In the genomic region with DNA sequence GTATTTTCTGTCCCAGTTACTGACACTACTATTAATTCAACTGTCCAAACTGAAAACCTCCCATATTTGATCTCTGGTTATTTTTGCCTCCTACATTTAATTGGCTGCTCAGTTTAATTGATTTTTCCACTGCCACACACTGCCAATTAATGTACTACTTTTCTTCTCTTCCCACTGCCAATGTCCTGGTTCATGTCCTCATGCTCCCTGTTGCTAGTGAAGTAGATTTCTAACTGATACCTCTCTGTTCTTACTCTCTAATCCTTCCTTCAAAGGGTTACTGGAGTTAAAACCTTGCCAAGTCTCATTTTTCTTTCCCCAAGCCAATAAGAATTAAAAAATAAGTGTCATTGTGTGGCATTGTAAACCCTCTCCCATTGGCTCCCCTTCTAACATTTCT, we compare ENCODE assay signal across 32 cellular contexts.
"Had no signal": no experiment of that assay in that cellular context is flagged by ENCODE, and none has a peak within 500 bp of the region (broad histone marks: within the 10 kb centered on the region; RNA-seq: fewer than 3 reads in every experiment).

No MANE protein-coding gene starts in this region.

- H3K4me3 Mint-ChIP-seq: activated B cell treated with CpG ODN at 0.5 μM for 24 hours; activated CD4-positive, alpha-beta memory T cell treated with anti-CD3 and anti-CD28 coated beads for 36 hours; activated CD4-positive, alpha-beta T cell treated with anti-CD3 and anti-CD28 coated beads, Interleukin-2, amount 10 ng/mL, durations not matched to agents 24 days and 14 days; activated CD8-positive, alpha-beta memory T cell treated with anti-CD3 and anti-CD28 coated beads, Interleukin-2, amount 10 ng/mL, durations not matched to agents 7 days and 5 days; activated CD8-positive, alpha-beta T cell treated with anti-CD3 and anti-CD28 coated beads for 36 hours; activated naive CD4-positive, alpha-beta T cell treated with anti-CD3 and anti-CD28 coated beads, Interleukin-2, amount 10 ng/mL, durations not matched to agents 7 days and 5 days; activated naive CD4-positive, alpha-beta T cell treated with anti-CD3 and anti-CD28 coated beads, Interleukin-2, amount 50 U/mL, for 24 hours; activated naive CD8-positive, alpha-beta T cell; activated naive CD8-positive, alpha-beta T cell treated with anti-CD3 and anti-CD28 coated beads, Interleukin-2, amount 10 ng/mL, durations not matched to agents 7 days and 5 days; activated naive CD8-positive, alpha-beta T cell treated with anti-CD3 and anti-CD28 coated beads, Interleukin-2, amount 50 U/mL, for 24 hours; activated T-cell treated with anti-CD3 and anti-CD28 coated beads, Interleukin-2, amount 50 U/mL, for 4 hours; brain; central memory CD8-positive, alpha-beta T cell; T-cell; T-helper 17 cell had no signal

- H3K36me3 ChIP-seq: ascending aorta, cardiac muscle cell had no signal

- ATAC-seq: activated CD8-positive, alpha-beta memory T cell treated with anti-CD3 and anti-CD28 coated beads, Interleukin-2, amount 10 ng/mL, durations not matched to agents 7 days and 5 days; activated CD8-positive, alpha-beta T cell treated with anti-CD3 and anti-CD28 coated beads for 36 hours; activated naive CD8-positive, alpha-beta T cell treated with anti-CD3 and anti-CD28 coated beads, Interleukin-2, amount 50 U/mL, for 24 hours; activated T-cell treated with anti-CD3 and anti-CD28 coated beads, Interleukin-2, amount 50 U/mL, for 4 hours; T-cell; T-helper 17 cell had no signal

- H3K27ac Mint-ChIP-seq: activated B cell treated with CpG ODN at 0.5 μM for 24 hours; activated CD4-positive, alpha-beta memory T cell treated with anti-CD3 and anti-CD28 coated beads for 36 hours; activated CD4-positive, alpha-beta T cell treated with anti-CD3 and anti-CD28 coated beads, Interleukin-2, amount 10 ng/mL, durations not matched to agents 24 days and 14 days; activated CD8-positive, alpha-beta memory T cell treated with anti-CD3 and anti-CD28 coated beads, Interleukin-2, amount 10 ng/mL, durations not matched to agents 7 days and 5 days; activated CD8-positive, alpha-beta T cell treated with anti-CD3 and anti-CD28 coated beads for 36 hours; activated naive CD4-positive, alpha-beta T cell treated with anti-CD3 and anti-CD28 coated beads, Interleukin-2, amount 10 ng/mL, durations not matched to agents 7 days and 5 days; activated naive CD4-positive, alpha-beta T cell treated with anti-CD3 and anti-CD28 coated beads, Interleukin-2, amount 50 U/mL, for 24 hours; activated naive CD8-positive, alpha-beta T cell; activated naive CD8-positive, alpha-beta T cell treated with anti-CD3 and anti-CD28 coated beads, Interleukin-2, amount 10 ng/mL, durations not matched to agents 7 days and 5 days; activated naive CD8-positive, alpha-beta T cell treated with anti-CD3 and anti-CD28 coated beads, Interleukin-2, amount 50 U/mL, for 24 hours; activated T-helper 2 cell treated with anti-CD3 and anti-CD28 coated beads, Interferon-gamma antibody, Interleukin-2, Interleukin-4, amounts not matched to agents 10 μg/mL and 5 μg/mL and 100 μg/mL, durations not matched to agents 14 hours and 24 hours and 36 hours; brain; T-cell; T-helper 17 cell had no signal

- DNase-seq: activated B cell treated with CpG ODN at 0.5 μM for 24 hours; activated CD4-positive, alpha-beta memory T cell treated with anti-CD3 and anti-CD28 coated beads for 36 hours; activated CD4-positive, alpha-beta T cell treated with anti-CD3 and anti-CD28 coated beads for 4 hours; activated CD4-positive, alpha-beta T cell treated with anti-CD3 and anti-CD28 coated beads, Interleukin-2, amount 10 ng/mL, durations not matched to agents 24 days and 14 days; activated CD4-positive, alpha-beta T cell treated with anti-CD3 and anti-CD28 coated beads, Interleukin-2, amount 50 U/mL, for 1 hour; activated CD4-positive, alpha-beta T cell treated with anti-CD3 and anti-CD28 coated beads, Interleukin-2, amount 50 U/mL, for 4 hours; activated CD4-positive, CD25-positive, alpha-beta regulatory T cell treated with anti-CD3 and anti-CD28 coated beads, Interleukin-2, amount 50 U/mL, for 72 hours; activated CD8-positive, alpha-beta memory T cell treated with anti-CD3 and anti-CD28 coated beads, Interleukin-2, amount 10 ng/mL, durations not matched to agents 7 days and 5 days; activated CD8-positive, alpha-beta memory T cell treated with anti-CD3 and anti-CD28 coated beads, Interleukin-2, amount 50 U/mL, for 48 hours; activated CD8-positive, alpha-beta T cell treated with anti-CD3 and anti-CD28 coated beads for 36 hours; activated effector memory CD4-positive, alpha-beta T cell treated with Interleukin-2 at 50 U/mL for 16 hours; activated gamma-delta T cell; activated naive CD4-positive, alpha-beta T cell treated with anti-CD3 and anti-CD28 coated beads, Interleukin-2, amount 10 ng/mL, durations not matched to agents 7 days and 5 days; activated naive CD4-positive, alpha-beta T cell treated with Interleukin-2 at 50 U/mL for 16 hours; activated naive CD8-positive, alpha-beta T cell treated with anti-CD3 and anti-CD28 coated beads, Interleukin-2, amount 10 ng/mL, durations not matched to agents 7 days and 5 days; activated naive CD8-positive, alpha-beta T cell treated with anti-CD3 and anti-CD28 coated beads, Interleukin-2, amount 50 U/mL, for 24 hours; activated T-cell treated with anti-CD3 and anti-CD28 coated beads, Interleukin-2, amount 50 U/mL, for 4 hours; amygdala; anterior cingulate cortex; caudate nucleus; cerebellar nuclear complex; T-cell; T-helper 17 cell; T-helper 9 cell had no signal

- H3K27ac ChIP-seq: ascending aorta, cardiac muscle cell, VCaP had no signal

- H3K9me3 ChIP-seq: ascending aorta had no signal

- H3K27me3 Mint-ChIP-seq: activated B cell treated with CpG ODN at 0.5 μM for 24 hours; activated CD4-positive, alpha-beta memory T cell treated with anti-CD3 and anti-CD28 coated beads for 36 hours; activated CD4-positive, alpha-beta T cell treated with anti-CD3 and anti-CD28 coated beads, Interleukin-2, amount 10 ng/mL, durations not matched to agents 24 days and 14 days; activated CD8-positive, alpha-beta memory T cell treated with anti-CD3 and anti-CD28 coated beads, Interleukin-2, amount 10 ng/mL, durations not matched to agents 7 days and 5 days; activated CD8-positive, alpha-beta T cell treated with anti-CD3 and anti-CD28 coated beads for 36 hours; activated naive CD4-positive, alpha-beta T cell treated with anti-CD3 and anti-CD28 coated beads, Interleukin-2, amount 10 ng/mL, durations not matched to agents 7 days and 5 days; activated naive CD4-positive, alpha-beta T cell treated with anti-CD3 and anti-CD28 coated beads, Interleukin-2, amount 50 U/mL, for 24 hours; activated naive CD8-positive, alpha-beta T cell; activated naive CD8-positive, alpha-beta T cell treated with anti-CD3 and anti-CD28 coated beads, Interleukin-2, amount 10 ng/mL, durations not matched to agents 7 days and 5 days; activated naive CD8-positive, alpha-beta T cell treated with anti-CD3 and anti-CD28 coated beads, Interleukin-2, amount 50 U/mL, for 24 hours; brain; central memory CD8-positive, alpha-beta T cell; T-cell; T-helper 17 cell had no signal

- H3K36me3 Mint-ChIP-seq: activated CD4-positive, alpha-beta memory T cell treated with anti-CD3 and anti-CD28 coated beads for 36 hours; activated CD8-positive, alpha-beta memory T cell treated with anti-CD3 and anti-CD28 coated beads, Interleukin-2, amount 10 ng/mL, durations not matched to agents 7 days and 5 days; activated naive CD4-positive, alpha-beta T cell treated with anti-CD3 and anti-CD28 coated beads, Interleukin-2, amount 10 ng/mL, durations not matched to agents 7 days and 5 days; activated naive CD4-positive, alpha-beta T cell treated with anti-CD3 and anti-CD28 coated beads, Interleukin-2, amount 50 U/mL, for 24 hours; activated naive CD8-positive, alpha-beta T cell; activated naive CD8-positive, alpha-beta T cell treated with anti-CD3 and anti-CD28 coated beads, Interleukin-2, amount 10 ng/mL, durations not matched to agents 7 days and 5 days; brain; T-cell had no signal

- H3K4me3 ChIP-seq: ascending aorta, cardiac muscle cell had no signal

- H3K9me3 Mint-ChIP-seq: activated B cell treated with CpG ODN at 0.5 μM for 24 hours; activated CD4-positive, alpha-beta T cell treated with anti-CD3 and anti-CD28 coated beads, Interleukin-2, amount 10 ng/mL, durations not matched to agents 24 days and 14 days; activated naive CD8-positive, alpha-beta T cell treated with anti-CD3 and anti-CD28 coated beads, Interleukin-2, amount 10 ng/mL, durations not matched to agents 7 days and 5 days; activated naive CD8-positive, alpha-beta T cell treated with anti-CD3 and anti-CD28 coated beads, Interleukin-2, amount 50 U/mL, for 24 hours had no signal

- H3K4me1 Mint-ChIP-seq: activated B cell treated with CpG ODN at 0.5 μM for 24 hours; activated CD4-positive, alpha-beta T cell treated with anti-CD3 and anti-CD28 coated beads, Interleukin-2, amount 10 ng/mL, durations not matched to agents 24 days and 14 days; activated CD8-positive, alpha-beta memory T cell treated with anti-CD3 and anti-CD28 coated beads, Interleukin-2, amount 10 ng/mL, durations not matched to agents 7 days and 5 days; activated naive CD4-positive, alpha-beta T cell treated with anti-CD3 and anti-CD28 coated beads, Interleukin-2, amount 10 ng/mL, durations not matched to agents 7 days and 5 days; activated naive CD4-positive, alpha-beta T cell treated with anti-CD3 and anti-CD28 coated beads, Interleukin-2, amount 50 U/mL, for 24 hours; activated naive CD8-positive, alpha-beta T cell treated with anti-CD3 and anti-CD28 coated beads, Interleukin-2, amount 10 ng/mL, durations not matched to agents 7 days and 5 days; activated naive CD8-positive, alpha-beta T cell treated with anti-CD3 and anti-CD28 coated beads, Interleukin-2, amount 50 U/mL, for 24 hours; brain; central memory CD8-positive, alpha-beta T cell; T-cell; T-helper 17 cell had no signal

- H3K27me3 ChIP-seq: ascending aorta, cardiac muscle cell had no signal
